9 cellular contexts compared by ENCODE assay signal in genomic region chr20:38673731-38674177, GRCh38. TPM values are rescaled to one million over a fixed set of nuclear protein-coding genes. Genes with fewer than 3 reads are reported as not detected.
DNase-seq lines count a peak whose midpoint lies in the region; ATAC-seq, FAIRE-seq and TF ChIP-seq lines count a peak whose summit lies in the region.
"Had no signal": no experiment of that assay in that cellular context is flagged by ENCODE, and none has a peak within 500 bp of the region (broad histone marks: within the 10 kb centered on the region; RNA-seq: fewer than 3 reads in every experiment).

No MANE protein-coding gene starts in this region.

- peaks cover 36% of the 10 kb centered on the region for H3K27me3 ChIP-seq in mucosa of stomach (ENCODE audit: control insufficient read depth, insufficient read depth, low read length)

- peaks cover 8% of the 10 kb centered on the region for H3K4me1 ChIP-seq in mucosa of stomach (ENCODE audit: control insufficient read depth, insufficient read depth, low read length)

- no peak for FAIRE-seq in GM12892 (lab: Jason Lieb, UNC)
- FAIRE-seq: TTC549 had no signal

- TF ChIP-seq CTCF in coronary artery (IDR thresholded peaks at IDR 0.05), result no peak

- peak; percentile 58 for DNase-seq in NCI-H146 (lab: John Stamatoyannopoulos, UW)
- no peak for DNase-seq in coronary artery (ENCODE audit: low spot score)
- no peak for DNase-seq in NCI-H187 (lab: John Stamatoyannopoulos, UW)
- DNase-seq in GM12892 (ENCODE audit: insufficient read length), result no peak

- H3K4me3 ChIP-seq in coronary artery, result peak overlapping the region; percentile 68
- H3K4me3 ChIP-seq in mucosa of stomach (ENCODE audit: low read length), result peak overlapping the region; percentile 36

- H3K27ac ChIP-seq in coronary artery, result no peak overlapping the region

- TF ChIP-seq POLR2A in GM12892 (IDR thresholded peaks at IDR 0.05; ENCODE audit: low read depth, low read length), result no peak

- H3K9ac ChIP-seq in mucosa of stomach (ENCODE audit: low read length), result no peak overlapping the region

- H3K36me3 ChIP-seq in mucosa of stomach (ENCODE audit: control insufficient read depth, insufficient read depth, low read length), result no peaks in the 10 kb centered on the region

- H3K9me3 ChIP-seq in mucosa of stomach (ENCODE audit: control insufficient read depth, low read length), result no peaks in the 10 kb centered on the region

- ATAC-seq in GM18511 (IDR thresholded peaks at IDR 0.05; ENCODE audit: unreplicated experiment) (peak; percentile 8), GM21390 (IDR thresholded peaks at IDR 0.05; ENCODE audit: unreplicated experiment) (no peak), GM21825 (IDR thresholded peaks at IDR 0.05; ENCODE audit: unreplicated experiment) (no peak)

RNA-seq across cellular contexts. Expression of gene SLC32A1, which starts 50.5 kb away (rescaled TPM):
- polyA plus RNA-seq in GM12892 (2012; ENCODE audit: missing spikeins), result 0.08 TPM
